ENCODE assay signal across 1 cellular context in the genomic region with DNA sequence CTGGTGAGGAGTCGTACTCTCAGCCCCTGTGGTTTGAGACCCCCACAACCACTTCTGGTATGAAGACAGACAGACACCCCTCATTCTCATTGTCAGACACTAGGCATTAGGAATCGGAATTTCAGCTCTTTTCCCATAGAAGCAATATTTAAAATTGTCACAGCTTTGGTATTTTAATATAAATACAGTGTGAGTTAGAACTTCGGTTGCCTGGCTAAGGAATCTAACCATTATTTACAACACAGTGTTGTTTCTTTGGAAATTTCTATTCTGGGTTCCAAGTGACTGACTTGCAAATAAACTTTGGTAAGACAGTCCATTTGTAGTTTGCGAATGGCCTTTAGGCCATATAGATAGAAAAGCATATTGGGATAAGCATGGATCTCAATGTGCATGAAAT.
TF ChIP-seq lines count a peak whose summit lies in the region.

No MANE protein-coding gene starts in this region.

TF ChIP-seq in H1, 55 proteins besides CTCF, POLR2A, EP300 and RAD21:
- TF ChIP-seq EGR1 (IDR thresholded peaks at IDR 0.05; ENCODE audit: borderline replicate concordance, low read depth, low read length), result no peak
- TF ChIP-seq, protein P1, sequence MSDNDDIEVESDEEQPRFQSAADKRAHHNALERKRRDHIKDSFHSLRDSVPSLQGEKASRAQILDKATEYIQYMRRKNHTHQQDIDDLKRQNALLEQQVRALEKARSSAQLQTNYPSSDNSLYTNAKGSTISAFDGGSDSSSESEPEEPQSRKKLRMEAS (IDR thresholded peaks at IDR 0.05), result no peak
TF ChIP-seq in H1: peak in this region for 0.
